23 cellular contexts compared by ENCODE assay signal in the genomic region with DNA sequence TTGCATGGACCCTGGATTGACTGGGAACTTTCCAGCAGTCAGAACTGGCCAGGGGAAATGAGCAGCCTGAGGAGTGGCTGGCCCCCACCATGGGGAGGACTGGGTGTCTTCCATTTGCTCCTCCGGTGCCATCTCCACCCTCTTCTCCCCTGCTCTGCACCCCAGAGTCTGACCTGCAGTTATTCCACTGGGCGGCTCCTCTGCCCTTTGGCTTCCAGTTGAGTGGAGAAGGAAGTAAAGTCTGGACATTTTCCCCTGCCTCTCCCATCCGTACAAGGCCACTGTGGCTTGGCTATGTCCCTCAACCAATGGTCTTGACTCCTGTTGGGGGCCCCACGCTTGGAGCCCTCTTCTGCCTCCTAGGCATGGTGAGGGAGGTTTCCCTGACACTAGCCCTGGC. TPM values are rescaled to one million over a fixed set of nuclear protein-coding genes. Genes with fewer than 3 reads are reported as not detected.
DNase-seq lines count a peak whose midpoint lies in the region; ATAC-seq and TF ChIP-seq lines count a peak whose summit lies in the region.
"Had no signal": no experiment of that assay in that cellular context is flagged by ENCODE, and none has a peak within 500 bp of the region (broad histone marks: within the 10 kb centered on the region; RNA-seq: fewer than 3 reads in every experiment).

No MANE protein-coding gene starts in this region.

- TF ChIP-seq POLR2A in Peyer's patch (IDR thresholded peaks at IDR 0.05) (no peak), testis (IDR thresholded peaks at IDR 0.05) (no peak)

- H3K4me3 ChIP-seq in Peyer's patch (no peak overlapping the region), neuronal stem cell (ENCODE audit: low read length in 2 of 2) (no peak overlapping the region), testis (no peak overlapping the region)
- H3K4me3 ChIP-seq: A549 had no signal

- H2AK5ac ChIP-seq in neuronal stem cell (ENCODE audit: low read depth, low read length) = peak overlapping the region; percentile 65

- H3K27ac ChIP-seq in Peyer's patch (peak overlapping the region in 3 of 4 donors; percentile 2 to 31 (median 29)), neuronal stem cell (replicated peaks; ENCODE audit: low read length) (no peak overlapping the region), testis (peak overlapping the region; percentile 36 to 43)
- H3K27ac ChIP-seq: KMS-11 had no signal

- H2BK12ac ChIP-seq in neuronal stem cell (ENCODE audit: low read length) = no peak overlapping the region

- ATAC-seq in left colon (peak; percentile 54), GM18502 (IDR thresholded peaks at IDR 0.05; ENCODE audit: poor library complexity, unreplicated experiment) (no peak)
- ATAC-seq: A549, HCT116, Panc1 had no signal

- DNase-seq in Peyer's patch (peak in 1 of 3 donors; percentile 70), left colon (peak in 1 of 2 donors; percentile 39), neuronal stem cell (ENCODE audit: low spot score) (no peak), testis (no peak), SIG-M5 treated with dmso at 0.1 percent for 504 hours (lab: John Stamatoyannopoulos, UW; ENCODE audit: unreplicated experiment) (no peak)
- DNase-seq in activated naive CD4-positive, alpha-beta T cell treated with Interleukin-2 at 50 U/mL for 16 hours = no peak
- DNase-seq: AML-193; C1 segment of cervical spinal cord; CD4-positive, alpha-beta memory T cell; COR-L47; GDM1; MM.1S; NCI-H2081; NCI-H226; NCI-H510A; NCI-H69; SHP77 treated with DMSO at 0.1 percent for 48 hours; SK-N-SH had no signal

- peak overlapping the region; percentile 16 for H3K23ac ChIP-seq in neuronal stem cell (ENCODE audit: low read depth, low read length, poor library complexity)

- H2BK120ac ChIP-seq in neuronal stem cell (ENCODE audit: low read depth, low read length) = no peak overlapping the region

- H3K4me1 ChIP-seq in Peyer's patch (peaks cover 0 to 42% (median 11%) of the 10 kb centered on the region in 4 donors), neuronal stem cell (ENCODE audit: control insufficient read depth in 2 of 2, insufficient read depth in 1 of 2, low read depth in 1 of 2, low read length in 2 of 2) (peaks cover 21 to 27% of the 10 kb centered on the region in 2 donors), testis (peaks cover 28% of the 10 kb centered on the region)

- H3K14ac ChIP-seq in neuronal stem cell (ENCODE audit: low read length) = no peak overlapping the region

- no peak overlapping the region for H3K9ac ChIP-seq in neuronal stem cell (ENCODE audit: low read depth, low read length, poor library complexity)
- H3K9ac ChIP-seq: KMS-11, SK-N-SH had no signal

- no CpG with 5 or more reads among the region's 4 CpGs for WGBS in neuronal stem cell (ENCODE audit: extremely low coverage in 2 of 2, insufficient read length in 2 of 2, insufficient replicate concordance in 1 of 2), 2 donors
- WGBS in testis, 2 donors = 76 to 96% methylated on average over 4 of the region's 4 CpGs

- H3K18ac ChIP-seq in neuronal stem cell (ENCODE audit: low read length) = peak overlapping the region; percentile 15

- H3K9me3 ChIP-seq in Peyer's patch (no peaks in the 10 kb centered on the region), neuronal stem cell (replicated peaks in 1 of 2; ENCODE audit: control insufficient read depth in 2 of 2, insufficient read depth in 1 of 2, low read depth in 1 of 2, low read length in 2 of 2) (no peaks in the 10 kb centered on the region), testis (no peaks in the 10 kb centered on the region)
- H3K9me3 ChIP-seq: A549, SK-N-SH had no signal

- no peaks in the 10 kb centered on the region for H3K36me3 ChIP-seq in Peyer's patch
- H3K36me3 ChIP-seq in neuronal stem cell (replicated peaks in 1 of 2; ENCODE audit: control insufficient read depth in 2 of 2, insufficient read depth in 2 of 2, low read length in 2 of 2) = no peaks in the 10 kb centered on the region
- H3K36me3 ChIP-seq in testis (ENCODE audit: low read depth, missing control alignments) = no peaks in the 10 kb centered on the region

- H4K91ac ChIP-seq in neuronal stem cell (ENCODE audit: low read depth, low read length, poor library complexity) = peak overlapping the region; percentile 25

- no peak overlapping the region for H3K4ac ChIP-seq in neuronal stem cell (ENCODE audit: low read length)

- H2AFZ ChIP-seq in neuronal stem cell (ENCODE audit: low read length) = no peak overlapping the region

- TF ChIP-seq CTCF in Peyer's patch (IDR thresholded peaks at IDR 0.05) (no peak), testis (IDR thresholded peaks at IDR 0.05) (no peak)

- no peak overlapping the region for H4K8ac ChIP-seq in neuronal stem cell (ENCODE audit: low read depth, low read length)

- intact Hi-C loops in left colon (cut with DNase I, micrococcal nuclease) = no loop called here
- intact Hi-C loops in testis (cut with DNase I; ENCODE audit: low total_unique reads) = no loop called here

- H3K79me1 ChIP-seq in neuronal stem cell (ENCODE audit: low read depth, low read length) = no peaks in the 10 kb centered on the region

- no peak overlapping the region for H2BK5ac ChIP-seq in neuronal stem cell (ENCODE audit: low read length)

- H2BK15ac ChIP-seq in neuronal stem cell (ENCODE audit: low read length) = peak overlapping the region; percentile 41

- no peak overlapping the region for H3K4me2 ChIP-seq in neuronal stem cell (ENCODE audit: insufficient read depth, low read length, poor library complexity, severe bottlenecking)
- H3K4me2 ChIP-seq: A549, KMS-11, SK-N-SH had no signal

- no peaks in the 10 kb centered on the region for H3K27me3 ChIP-seq in Peyer's patch
- H3K27me3 ChIP-seq in neuronal stem cell (ENCODE audit: control insufficient read depth in 3 of 3, insufficient read depth in 3 of 3, low read depth in 1 of 3, low read length in 3 of 3) = no peaks in the 10 kb centered on the region
- H3K27me3 ChIP-seq in testis = no peaks in the 10 kb centered on the region

RNA-seq across cellular contexts. Expression of gene NEDD9, which starts 47.9 kb away (rescaled TPM):
- total RNA-seq in Peyer's patch = 10 to 100 TPM; 63.9 to 97.0 (median 87.5) TPM
- total RNA-seq in left colon = 10 to 100 TPM; 58.9 to 84.8 TPM
- polyA plus RNA-seq in neuronal stem cell (2013, experiment 1 of 2) = 6.2 TPM
- polyA plus RNA-seq in neuronal stem cell (2013, experiment 2 of 2) = 6.4 TPM
- 10 to 100 TPM; 31.8 to 67.0 TPM for total RNA-seq in testis
- polyA plus RNA-seq in testis (ENCODE audit: insufficient read depth, low read depth, low replicate concordance) = 21.0 TPM
